ENCODE assay signal across 20 cellular contexts in genomic region chr6:10042280-10042679, GRCh38.
DNase-seq lines count a peak whose midpoint lies in the region; ATAC-seq, FAIRE-seq and TF ChIP-seq lines count a peak whose summit lies in the region.
"Had no signal": no experiment of that assay in that cellular context is flagged by ENCODE, and none has a peak within 500 bp of the region (broad histone marks: within the 10 kb centered on the region; RNA-seq: fewer than 3 reads in every experiment).

No MANE protein-coding gene starts in this region.

- TF ChIP-seq EP300 in HepG2 (IDR thresholded peaks at IDR 0.05; ENCODE audit: low read depth in 2 of 2, low read length in 2 of 2) (no peak), HepG2 (CRISPR knock-in tag; IDR thresholded peaks at IDR 0.05; ENCODE audit: borderline replicate concordance) (no peak)

- H2BK20ac ChIP-seq in IMR-90 (ENCODE audit: low read depth, low read length) = no peak overlapping the region

- H3K27me3 ChIP-seq in HepG2 (ENCODE audit: control insufficient read depth in 1 of 2, insufficient read depth in 2 of 2, low read length in 2 of 2) (no peaks in the 10 kb centered on the region), right lobe of liver (no peaks in the 10 kb centered on the region), IMR-90 (ENCODE audit: control insufficient read depth, insufficient read depth, low read length) (no peaks in the 10 kb centered on the region), bronchial epithelial cell (ENCODE audit: control insufficient read depth, insufficient read depth, low read length) (no peaks in the 10 kb centered on the region)
- H3K27me3 ChIP-seq: BE2C, BLaER1 had no signal

- H4K8ac ChIP-seq in IMR-90 (ENCODE audit: low read depth in 2 of 2, low read length in 2 of 2) = no peak overlapping the region

- intact Hi-C loops in HepG2 (cut with micrococcal nuclease; ENCODE audit: unreplicated experiment) (no loop called here), right lobe of liver (cut with DNase I) (no loop called here), IMR-90 (cut with micrococcal nuclease) (no loop called here)

- H3K56ac ChIP-seq in IMR-90 (ENCODE audit: extremely low read depth, insufficient read depth, low read length) = no peak overlapping the region

- H3K4me1 ChIP-seq in HepG2 (ENCODE audit: insufficient read depth, low read length) (peaks cover 6% of the 10 kb centered on the region), right lobe of liver (no peaks in the 10 kb centered on the region), IMR-90 (ENCODE audit: control insufficient read depth, insufficient read depth, low read length) (no peaks in the 10 kb centered on the region)
- H3K4me1 ChIP-seq: BE2C, BLaER1 had no signal

- no peak for FAIRE-seq in HepG2 (lab: Jason Lieb, UNC)
- peak; percentile 43 for FAIRE-seq in bronchial epithelial cell (lab: Jason Lieb, UNC)
- FAIRE-seq: G401.6, GM12891, GM19239 had no signal

- WGBS in HepG2 (ENCODE audit: low lambda C conversion rate) = 2% methylated on average over 4 of the region's 4 CpGs
- 52% methylated on average over 4 of the region's 4 CpGs for WGBS in right lobe of liver (ENCODE audit: insufficient coverage, low coverage, low lambda C conversion rate, missing lambda C conversion rate)
- 73% methylated on average over 2 of the region's 4 CpGs; no CpG with 5 or more reads in 1 of the 2 experiments for WGBS in IMR-90 (ENCODE audit: extremely low coverage in 2 of 2, insufficient read length in 1 of 2), 2 experiments

- no peak overlapping the region for H2BK120ac ChIP-seq in IMR-90 (ENCODE audit: low read depth, low read length)

- no peak overlapping the region for H3K27ac ChIP-seq in HepG2 (ENCODE audit: extremely low read length, insufficient read depth, low read length)
- no peak overlapping the region for H3K27ac ChIP-seq in right lobe of liver
- H3K27ac ChIP-seq in IMR-90 (ENCODE audit: insufficient read depth, low read length) = no peak overlapping the region
- H3K27ac ChIP-seq: 22Rv1, BLaER1 had no signal

- H3K4ac ChIP-seq in IMR-90 (ENCODE audit: low read depth, low read length) = no peak overlapping the region

- TF ChIP-seq CTCF in HepG2 (CRISPR knock-in tag; IDR thresholded peaks at IDR 0.05) = no peak
- TF ChIP-seq CTCF in right lobe of liver (IDR thresholded peaks at IDR 0.05) = no peak
- TF ChIP-seq CTCF in IMR-90 (conservative IDR thresholded peaks at IDR 0.05; ENCODE audit: low read depth, low read length) = no peak
- no peak for TF ChIP-seq CTCF in bronchial epithelial cell (IDR thresholded peaks at IDR 0.05; ENCODE audit: insufficient read depth, low read length, severe bottlenecking)

- no peaks in the 10 kb centered on the region for H3K9me1 ChIP-seq in IMR-90 (ENCODE audit: insufficient read depth, low read length)

- H3K79me1 ChIP-seq in IMR-90 (ENCODE audit: low read depth in 1 of 2, low read length in 2 of 2) = no peaks in the 10 kb centered on the region

- H2BK15ac ChIP-seq in IMR-90 (ENCODE audit: low read depth, low read length) = no peak overlapping the region

- H3K23ac ChIP-seq in IMR-90 (ENCODE audit: low read depth, low read length) = no peak overlapping the region

- H4K20me1 ChIP-seq in HepG2 (ENCODE audit: insufficient read depth, low read length) = no peaks in the 10 kb centered on the region
- H4K20me1 ChIP-seq in IMR-90 (ENCODE audit: insufficient read depth, low read length) = no peaks in the 10 kb centered on the region
- H4K20me1 ChIP-seq: BLaER1 had no signal

- H3K4me3 ChIP-seq in HepG2 (replicated peaks in 1 of 3; ENCODE audit: insufficient read depth in 1 of 3, low read depth in 2 of 3, low read length in 3 of 3) (no peak overlapping the region), right lobe of liver (no peak overlapping the region), IMR-90 (ENCODE audit: insufficient read depth, low read depth, low read length) (no peak overlapping the region), bronchial epithelial cell (ENCODE audit: low read depth, low read length) (no peak overlapping the region)
- H3K4me3 ChIP-seq: BLaER1 had no signal

- no peak overlapping the region for H2AK5ac ChIP-seq in IMR-90 (ENCODE audit: low read depth, low read length)

- no peaks in the 10 kb centered on the region for H3K36me3 ChIP-seq in HepG2 (replicated peaks in 1 of 2; ENCODE audit: control insufficient read depth in 1 of 2, insufficient read depth in 2 of 2, low read length in 2 of 2)
- H3K36me3 ChIP-seq in right lobe of liver = no peaks in the 10 kb centered on the region
- H3K36me3 ChIP-seq in IMR-90 (ENCODE audit: control insufficient read depth, insufficient read depth, low read length) = no peaks in the 10 kb centered on the region
- no peaks in the 10 kb centered on the region for H3K36me3 ChIP-seq in bronchial epithelial cell (ENCODE audit: control insufficient read depth, insufficient read depth, low read length)
- H3K36me3 ChIP-seq: BE2C, BLaER1 had no signal

- no peak overlapping the region for H4K91ac ChIP-seq in IMR-90 (ENCODE audit: insufficient read depth, low read depth, low read length)

- in situ Hi-C loops in HepG2 (cut with HindIII; ENCODE audit: extremely low pct_ligation_motif_present, low pct_unique_long_range_greater_than_20kb) = loop anchor here (25.0 kb wide), 1 partner anchor 395 kb away; no protein-coding TSS in a partner anchor
- in situ Hi-C loops in IMR-90 (cut with MboI; ENCODE audit: low sequenced_read_pairs) = no loop called here

- H3K18ac ChIP-seq in IMR-90 (ENCODE audit: low read depth, low read length) = no peak overlapping the region

- H3K14ac ChIP-seq in IMR-90 (replicated peaks; ENCODE audit: low read depth, low read length) = no peak overlapping the region

- ATAC-seq in HepG2 (no peak), right lobe of liver (no peak), IMR-90 (ENCODE audit: low read depth) (no peak), HG03521 (IDR thresholded peaks at IDR 0.05; ENCODE audit: unreplicated experiment) (no peak)

- H2AFZ ChIP-seq in HepG2 (ENCODE audit: low read length) (no peak overlapping the region), IMR-90 (replicated peaks; ENCODE audit: low read length, poor library complexity) (no peak overlapping the region)

- DNase-seq in HepG2 (ENCODE audit: low spot score) (no peak), right lobe of liver (no peak), IMR-90 (no peak), bronchial epithelial cell (ENCODE audit: low read depth) (no peak), DMS 273 treated with DMSO at 0.1 percent for 48 hours (lab: John Stamatoyannopoulos, UW) (no peak)
- DNase-seq: ACHN; BE2C; C1 segment of cervical spinal cord; CD4-positive, alpha-beta memory T cell; CD4-positive, CD25-positive, alpha-beta regulatory T cell; CD8-positive, alpha-beta memory T cell; COR-L47; DMS79 treated with DMSO at 0.1 percent for 48 hours; GF-D8 had no signal

- CTCF ChIA-PET in HepG2 (lab: Yijun Ruan, JAX; ENCODE audit: low intra/inter-chr PET ratio, low total read pairs) (no interaction called here), IMR-90 (lab: Yijun Ruan, JAX) (no interaction called here)

- dilution Hi-C loops in IMR-90 (cut with HindIII; ENCODE audit: low sequenced_read_pairs, unreplicated experiment) = no loop called here

- BruUV-seq in HepG2 (replicated peaks; lab: Mats Ljungman, UMichigan) (no TSS peak), IMR-90 (replicated peaks; lab: Mats Ljungman, UMichigan) (no TSS peak)

- H2AK9ac ChIP-seq in IMR-90 (replicated peaks; ENCODE audit: low read depth, low read length, poor library complexity) = no peak overlapping the region

- no peak overlapping the region for H4K5ac ChIP-seq in IMR-90 (ENCODE audit: low read depth, low read length)

- H3K4me2 ChIP-seq in HepG2 (ENCODE audit: low read depth, low read length) = no peak overlapping the region
- H3K4me2 ChIP-seq in IMR-90 (ENCODE audit: low read depth, low read length) = no peak overlapping the region
- H3K4me2 ChIP-seq: BLaER1 had no signal

- no peaks in the 10 kb centered on the region for H3K79me2 ChIP-seq in HepG2 (ENCODE audit: insufficient read depth, low read length)

- no peak overlapping the region for H2BK5ac ChIP-seq in IMR-90 (ENCODE audit: low read depth, low read length, poor library complexity, severe bottlenecking)

- H3K9me3 ChIP-seq in HepG2 (ENCODE audit: low read length) = no peaks in the 10 kb centered on the region
- no peaks in the 10 kb centered on the region for H3K9me3 ChIP-seq in right lobe of liver
- peaks cover 2% of the 10 kb centered on the region; the same call in 1 of the 2 replicates for H3K9me3 ChIP-seq in IMR-90 (ENCODE audit: control insufficient read depth, insufficient read depth, low read length)
- H3K9me3 ChIP-seq: BE2C, BLaER1 had no signal

- H3K9ac ChIP-seq in HepG2 (ENCODE audit: insufficient read depth, low read depth, low read length) (no peak overlapping the region), IMR-90 (ENCODE audit: low read depth, low read length) (no peak overlapping the region)
- H3K9ac ChIP-seq: BLaER1 had no signal

- POLR2A ChIA-PET in HepG2 (lab: Yijun Ruan, JAX) = no interaction called here
- POLR2A ChIA-PET in IMR-90 (lab: Charles Lee; ENCODE audit: unreplicated experiment) = no interaction called here

- TF ChIP-seq RAD21 in HepG2 (CRISPR knock-in tag; IDR thresholded peaks at IDR 0.05) = no peak
- TF ChIP-seq RAD21 in IMR-90 (IDR thresholded peaks at IDR 0.05; ENCODE audit: low read length) = no peak

- TF ChIP-seq POLR2A in HepG2 (IDR thresholded peaks at IDR 0.05; ENCODE audit: insufficient read depth in 1 of 2, low read depth in 2 of 2, low read length in 2 of 2) (no peak), right lobe of liver (IDR thresholded peaks at IDR 0.05) (no peak), IMR-90 (IDR thresholded peaks at IDR 0.05; ENCODE audit: low read depth, low read length) (no peak)

TF ChIP-seq in IMR-90, 13 proteins besides CTCF, POLR2A, EP300 and RAD21 (continues in another document):
- TF ChIP-seq MAFK (IDR thresholded peaks at IDR 0.05; ENCODE audit: low read depth, low read length) = peak; percentile 71
- TF ChIP-seq NFE2L2 (IDR thresholded peaks at IDR 0.05; ENCODE audit: low read depth, low read length) = peak; percentile 56; the same call in 1 of the 2 replicates
- TF ChIP-seq MAZ (IDR thresholded peaks at IDR 0.05; ENCODE audit: borderline replicate concordance, low read depth, low read length) = no peak
- TF ChIP-seq USF2 (IDR thresholded peaks at IDR 0.05; ENCODE audit: low read depth, low read length) = no peak
- TF ChIP-seq RCOR1 (IDR thresholded peaks at IDR 0.05; ENCODE audit: insufficient replicate concordance, low read length) = no peak
- no peak for TF ChIP-seq BHLHE40 (IDR thresholded peaks at IDR 0.05; ENCODE audit: low read depth, low read length)
- TF ChIP-seq FOS (IDR thresholded peaks at IDR 0.05; ENCODE audit: low read depth, low read length) = no peak
- no peak for TF ChIP-seq CEBPB (IDR thresholded peaks at IDR 0.05; ENCODE audit: low read depth, low read length)
- TF ChIP-seq SMC3 (IDR thresholded peaks at IDR 0.05; ENCODE audit: low read depth, low read length) = no peak
